ENCODE assay signal across 8 cellular contexts in genomic region chr12:98998697-98999299, GRCh38.
DNase-seq lines count a peak whose midpoint lies in the region; ATAC-seq, FAIRE-seq and TF ChIP-seq lines count a peak whose summit lies in the region.

No MANE protein-coding gene starts in this region.

- H3K4me1 Mint-ChIP-seq in endothelial cell (ENCODE audit: unreplicated experiment) (no peaks in the 10 kb centered on the region), nephron progenitor cell (peaks cover 22% of the 10 kb centered on the region)

- intact Hi-C loops in posterior vena cava (cut with DNase I), result loop anchor here in 1 of 2 donors (10.0 kb wide), 1 partner anchor 274 kb away; no protein-coding TSS in a partner anchor

- H3K36me3 ChIP-seq in OCI-LY1 (ENCODE audit: insufficient read depth, low read length), result no peaks in the 10 kb centered on the region

- H3F3A ChIP-seq in OCI-LY1 (ENCODE audit: insufficient read depth, low read length), result no peaks in the 10 kb centered on the region

- no peak overlapping the region for H2AFZ ChIP-seq in OCI-LY1 (ENCODE audit: low read length)

- FAIRE-seq in G401.6 (lab: Jason Lieb, UNC), result peak; percentile 94

- ATAC-seq in GM21390 (IDR thresholded peaks at IDR 0.05; ENCODE audit: unreplicated experiment), result peak; percentile 91
- ATAC-seq in HG03571 (IDR thresholded peaks at IDR 0.05; ENCODE audit: unreplicated experiment), result peak; percentile 84

- DNase-seq in endothelial cell (ENCODE audit: low spot score) (no peak), nephron progenitor cell (peak; percentile 7), posterior vena cava (ENCODE audit: low spot score) (no peak)
- DNase-seq in stimulated activated naive CD4-positive, alpha-beta T cell (lab: John Stamatoyannopoulos, UW), result no peak

- no peak overlapping the region for H3K9ac ChIP-seq in OCI-LY1 (ENCODE audit: low read length)

- H3K36me3 Mint-ChIP-seq in endothelial cell (ENCODE audit: low read depth, unreplicated experiment) (no peaks in the 10 kb centered on the region), nephron progenitor cell (ENCODE audit: low read depth) (no peaks in the 10 kb centered on the region)

- no peaks in the 10 kb centered on the region for H3K79me2 ChIP-seq in OCI-LY1 (ENCODE audit: insufficient read depth, low read length)

- H4K20me1 ChIP-seq in OCI-LY1 (ENCODE audit: insufficient read depth, low read length), result no peaks in the 10 kb centered on the region

- H3K4me3 Mint-ChIP-seq in endothelial cell (ENCODE audit: unreplicated experiment), result no peak overlapping the region
- H3K4me3 Mint-ChIP-seq in nephron progenitor cell, result no peak overlapping the region

- H3K9me2 ChIP-seq in OCI-LY1 (ENCODE audit: low read depth, low read length), result no peaks in the 10 kb centered on the region

- no peak overlapping the region for H3K4me2 ChIP-seq in OCI-LY1 (ENCODE audit: low read length)

- H3K27me3 ChIP-seq in OCI-LY1 (ENCODE audit: insufficient read depth, low read length), result no peaks in the 10 kb centered on the region

- no peak overlapping the region for H3K27ac Mint-ChIP-seq in endothelial cell (ENCODE audit: unreplicated experiment)
- peak overlapping the region; percentile 55 for H3K27ac Mint-ChIP-seq in nephron progenitor cell

- no peaks in the 10 kb centered on the region for H3K9me3 ChIP-seq in OCI-LY1 (ENCODE audit: low read length)

- H3K27me3 Mint-ChIP-seq in endothelial cell (ENCODE audit: unreplicated experiment) (no peaks in the 10 kb centered on the region), nephron progenitor cell (ENCODE audit: low read depth, poor library complexity) (peaks cover 7% of the 10 kb centered on the region)

- H3K4me1 ChIP-seq in OCI-LY1 (ENCODE audit: insufficient read depth, low read length, severe bottlenecking), result no peaks in the 10 kb centered on the region

- no peak overlapping the region for H3K27ac ChIP-seq in OCI-LY1 (ENCODE audit: low read depth, low read length, poor library complexity, severe bottlenecking)

- TF ChIP-seq CTCF in OCI-LY1 (IDR thresholded peaks at IDR 0.05; ENCODE audit: low read length) (peak; percentile 70), endothelial cell (IDR thresholded peaks at IDR 0.05; ENCODE audit: unreplicated experiment) (peak; percentile 76), nephron progenitor cell (IDR thresholded peaks at IDR 0.05) (peak; percentile 82)

- H3K4me3 ChIP-seq in OCI-LY1 (ENCODE audit: low read depth, low read length, poor library complexity, severe bottlenecking), result no peak overlapping the region

- no peaks in the 10 kb centered on the region for H3K9me3 Mint-ChIP-seq in endothelial cell (ENCODE audit: unreplicated experiment)
- H3K9me3 Mint-ChIP-seq in nephron progenitor cell, result no peaks in the 10 kb centered on the region
